ENCODE assay signal across 4 cellular contexts in genomic region chr10:69175326-69175725, GRCh38. TPM values are rescaled to one million over a fixed set of nuclear protein-coding genes. Genes with fewer than 3 reads are reported as not detected.
"Had no signal": no experiment of that assay in that cellular context is flagged by ENCODE, and none has a peak within 500 bp of the region (broad histone marks: within the 10 kb centered on the region; RNA-seq: fewer than 3 reads in every experiment).

No MANE protein-coding gene starts in this region.

RNA-seq across cellular contexts. Expression of gene HKDC1, which starts 44.8 kb away (rescaled TPM):
- total RNA-seq: natural killer cell treated with Interleukin-12 subunit alpha and Interleukin-12 subunit beta and Interleukin-15 and Interleukin-18, amount 100 ng/mL, for 72 hours; neural crest cell; pulmonary artery endothelial cell; urinary bladder had no signal
